ENCODE assay signal across 8 cellular contexts in genomic region chr1:206925116-206925736, GRCh38. TPM values are rescaled to one million over a fixed set of nuclear protein-coding genes. Genes with fewer than 3 reads are reported as not detected.
DNase-seq lines count a peak whose midpoint lies in the region; ATAC-seq and TF ChIP-seq lines count a peak whose summit lies in the region.

No MANE protein-coding gene starts in this region.

- no peak overlapping the region for H3K4me3 ChIP-seq in GM12875 (ENCODE audit: low read depth, low read length)
- no peak overlapping the region for H3K4me3 ChIP-seq in dorsolateral prefrontal cortex
- no peak overlapping the region for H3K4me3 ChIP-seq in coronary artery

- H3K27ac ChIP-seq in dorsolateral prefrontal cortex (no peak overlapping the region), coronary artery (no peak overlapping the region)

- no peaks in the 10 kb centered on the region for H3K27me3 ChIP-seq in dorsolateral prefrontal cortex

- TF ChIP-seq CTCF in GM12875 (IDR thresholded peaks at IDR 0.05; ENCODE audit: borderline replicate concordance, insufficient read depth, low read depth, low read length) (peak; percentile 26; the same call in 1 of the 2 replicates), GM20000 (IDR thresholded peaks at IDR 0.05; ENCODE audit: extremely low read depth, missing control alignments) (peak; percentile 35), dorsolateral prefrontal cortex (IDR thresholded peaks at IDR 0.05 in 54 of 56, conservative IDR thresholded peaks at IDR 0.05 in 2 of 56; ENCODE audit: low read depth in 1 of 56, partially characterized antibody in 56 of 56) (peak in 16 of 56 donors; percentile 9 to 34 (median 20)), coronary artery (IDR thresholded peaks at IDR 0.05) (no peak)

- peak; percentile 54 for ATAC-seq in HG03439 (IDR thresholded peaks at IDR 0.05; ENCODE audit: unreplicated experiment)

- intact Hi-C loops in dorsolateral prefrontal cortex (cut with DNase I): no loop called here

- DNase-seq in GM20000 (ENCODE audit: low spot score) (peak; percentile 77), left kidney (ENCODE audit: low read depth, low spot score) (peak; percentile 24), dorsolateral prefrontal cortex (no peak), coronary artery (ENCODE audit: low spot score) (no peak), DMS79 (lab: John Stamatoyannopoulos, UW) (no peak)
- peak; percentile 62 for DNase-seq in activated CD4-positive, CD25-positive, alpha-beta regulatory T cell treated with anti-CD3 and anti-CD28 coated beads, Interleukin-2, amount 50 U/mL, for 72 hours

RNA-seq across cellular contexts. Expression of gene FCMR, which starts 3.5 kb away (rescaled TPM):
- total RNA-seq in dorsolateral prefrontal cortex: 1 to 10 TPM in 19 of 120 experiments, under 1 TPM in 41, not detected in 60; 0.24 to 2.7 (median 0.82) TPM

RNA-seq across cellular contexts. Expression of gene PIGR, which starts 21.0 kb away (rescaled TPM):
- total RNA-seq in dorsolateral prefrontal cortex: 1 to 10 TPM in 1 of 120 experiments, under 1 TPM in 12, not detected in 107; 0.07 to 2.7 (median 0.16) TPM

RNA-seq across cellular contexts. Expression of gene IL24, which starts 28.0 kb away (rescaled TPM):
- total RNA-seq in dorsolateral prefrontal cortex: not detected

RNA-seq across cellular contexts. Expression of gene FCAMR, which starts 45.0 kb away (rescaled TPM):
- total RNA-seq in dorsolateral prefrontal cortex: under 1 TPM in 1 of 120 experiments, not detected in 119; 0.50 TPM

RNA-seq across cellular contexts. Expression of gene IL20, which starts 59.8 kb away (rescaled TPM):
- not detected for total RNA-seq in dorsolateral prefrontal cortex

Comparison
In these comparisons a context has a peak if more than half of its experiments do, and no peak if none do; other contexts are left out.
1. DNase-seq: peak in GM20000 (single experiment), activated CD4-positive, CD25-positive, alpha-beta regulatory T cell treated with anti-CD3 and anti-CD28 coated beads, Interleukin-2, amount 50 U/mL, for 72 hours (single experiment) and left kidney (single experiment); none in dorsolateral prefrontal cortex (0 of 10), coronary artery (single experiment) and DMS79 (single experiment).